Comparison of ENCODE assay signal across 29 cellular contexts in genomic region chr2:67267238-67267637, GRCh38.
"Had no signal": no experiment of that assay in that cellular context is flagged by ENCODE, and none has a peak within 500 bp of the region (broad histone marks: within the 10 kb centered on the region; RNA-seq: fewer than 3 reads in every experiment).

No MANE protein-coding gene starts in this region.

- H3K4me3 ChIP-seq: ascending aorta, cardiac muscle cell had no signal

- H3K9me3 ChIP-seq: ascending aorta had no signal

- DNase-seq: activated B cell treated with CpG ODN at 0.5 μM for 24 hours; activated CD4-positive, alpha-beta memory T cell treated with anti-CD3 and anti-CD28 coated beads for 36 hours; activated CD4-positive, alpha-beta T cell treated with anti-CD3 and anti-CD28 coated beads for 4 hours; activated CD4-positive, alpha-beta T cell treated with anti-CD3 and anti-CD28 coated beads, Interleukin-2, amount 10 ng/mL, durations not matched to agents 24 days and 14 days; activated CD4-positive, alpha-beta T cell treated with anti-CD3 and anti-CD28 coated beads, Interleukin-2, amount 50 U/mL, for 1 hour; activated CD4-positive, alpha-beta T cell treated with anti-CD3 and anti-CD28 coated beads, Interleukin-2, amount 50 U/mL, for 4 hours; activated CD4-positive, CD25-positive, alpha-beta regulatory T cell treated with anti-CD3 and anti-CD28 coated beads, Interleukin-2, amount 50 U/mL, for 72 hours; activated CD8-positive, alpha-beta memory T cell treated with anti-CD3 and anti-CD28 coated beads, Interleukin-2, amount 50 U/mL, for 48 hours; activated CD8-positive, alpha-beta T cell treated with anti-CD3 and anti-CD28 coated beads for 36 hours; activated effector memory CD4-positive, alpha-beta T cell treated with Interleukin-2 at 50 U/mL for 16 hours; activated gamma-delta T cell; activated naive CD4-positive, alpha-beta T cell treated with anti-CD3 and anti-CD28 coated beads, Interleukin-2, amount 10 ng/mL, durations not matched to agents 7 days and 5 days; activated naive CD4-positive, alpha-beta T cell treated with Interleukin-2 at 50 U/mL for 16 hours; activated naive CD8-positive, alpha-beta T cell treated with anti-CD3 and anti-CD28 coated beads, Interleukin-2, amount 10 ng/mL, durations not matched to agents 7 days and 5 days; activated naive CD8-positive, alpha-beta T cell treated with anti-CD3 and anti-CD28 coated beads, Interleukin-2, amount 50 U/mL, for 24 hours; activated T-cell treated with anti-CD3 and anti-CD28 coated beads, Interleukin-2, amount 50 U/mL, for 24 hours; activated T-cell treated with anti-CD3 and anti-CD28 coated beads, Interleukin-2, amount 50 U/mL, for 48 hours; amygdala; anterior cingulate cortex; caudate nucleus; cerebellar nuclear complex; T-helper 1 cell; T-helper 2 cell; T-helper 9 cell had no signal

- FAIRE-seq: bronchial epithelial cell, TTC549 had no signal

- H3K4me1 ChIP-seq: ascending aorta had no signal

- H3K27ac ChIP-seq: ascending aorta, cardiac muscle cell, VCaP had no signal

- ATAC-seq: activated CD8-positive, alpha-beta T cell treated with anti-CD3 and anti-CD28 coated beads for 36 hours; activated naive CD8-positive, alpha-beta T cell treated with anti-CD3 and anti-CD28 coated beads, Interleukin-2, amount 50 U/mL, for 24 hours had no signal

- H3K27me3 ChIP-seq: ascending aorta, cardiac muscle cell had no signal

- H3K36me3 ChIP-seq: ascending aorta, cardiac muscle cell had no signal
